Comparison of ENCODE assay signal across 8 cellular contexts in the genomic region with DNA sequence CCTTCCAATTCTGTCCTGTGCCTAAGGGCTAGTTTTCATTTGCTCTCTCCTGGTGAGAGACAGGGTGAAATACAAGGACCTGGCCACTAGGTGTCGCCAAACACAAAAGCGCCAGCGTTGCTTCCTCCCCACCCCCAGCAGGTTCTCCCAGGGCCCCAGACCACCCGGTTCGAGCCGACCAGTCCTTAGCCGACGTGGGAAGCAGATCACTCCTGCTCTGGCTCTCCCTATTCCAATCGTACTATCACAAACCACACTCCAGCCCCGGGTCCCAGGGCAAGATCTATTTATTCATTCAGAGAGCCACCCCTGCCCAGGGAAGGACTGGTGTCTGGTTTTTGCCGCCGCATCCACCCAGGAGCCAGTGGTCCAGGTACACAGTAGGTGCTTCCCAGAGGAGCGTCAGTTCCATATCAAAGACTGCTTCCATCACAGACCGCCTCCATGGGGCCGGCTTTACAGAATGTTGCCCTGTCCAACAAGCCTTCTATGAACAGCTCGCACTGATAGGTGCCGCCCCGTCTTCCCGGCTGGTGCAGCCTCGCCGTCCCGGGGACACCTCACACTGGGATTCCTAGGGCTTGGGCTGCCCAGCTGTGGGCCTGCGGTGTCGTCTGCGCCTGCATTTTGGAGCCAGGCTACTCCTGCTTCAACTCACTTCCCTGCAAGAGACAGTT. TPM values are rescaled to one million over a fixed set of nuclear protein-coding genes. Genes with fewer than 3 reads are reported as not detected.
DNase-seq lines count a peak whose midpoint lies in the region; ATAC-seq and TF ChIP-seq lines count a peak whose summit lies in the region.

No MANE protein-coding gene starts in this region.

- H2AFZ ChIP-seq in PC-3 (ENCODE audit: low read length) = no peak overlapping the region

- no peaks in the 10 kb centered on the region for H4K20me1 ChIP-seq in PC-3 (ENCODE audit: low read length)

- peaks cover 8% of the 10 kb centered on the region; the same call in 1 of the 2 replicates for H3K4me1 ChIP-seq in HUES64 (ENCODE audit: insufficient read depth, low read length)
- H3K4me1 ChIP-seq in PC-3 (ENCODE audit: insufficient read depth, low read length) = peaks cover 30% of the 10 kb centered on the region

- H3K9me2 ChIP-seq in PC-3 (replicated peaks; ENCODE audit: low read length) = no peaks in the 10 kb centered on the region

- ATAC-seq in PC-3 (peak; percentile 49), natural killer cell (peak; percentile 82 to 99 (median 98)), GM19324 (IDR thresholded peaks at IDR 0.05; ENCODE audit: low FRiP score, unreplicated experiment) (no peak)

- H3K36me3 Mint-ChIP-seq in natural killer cell = no peaks in the 10 kb centered on the region

- no peaks in the 10 kb centered on the region for H3F3A ChIP-seq in PC-3 (ENCODE audit: low read length, unreplicated experiment)

- no peak overlapping the region for H3K27ac ChIP-seq in HUES64 (ENCODE audit: low read depth, low read length)
- no peak overlapping the region for H3K27ac ChIP-seq in PC-3 (ENCODE audit: low read length)

- H3K9me3 Mint-ChIP-seq in natural killer cell = no peaks in the 10 kb centered on the region

- H3K36me3 ChIP-seq in HUES64 (ENCODE audit: insufficient read depth, low read length) = no peaks in the 10 kb centered on the region
- no peaks in the 10 kb centered on the region for H3K36me3 ChIP-seq in PC-3 (ENCODE audit: low read depth, low read length)

- H3K4me1 Mint-ChIP-seq in natural killer cell = peaks cover 10 to 12% of the 10 kb centered on the region in 2 donors

- WGBS in HUES64 = 43% methylated on average over 25 of the region's 25 CpGs

- TF ChIP-seq CTCF in PC-3 (conservative IDR thresholded peaks at IDR 0.05; ENCODE audit: low read depth, low read length) (peak; percentile 95), fibroblast of mammary gland (conservative IDR thresholded peaks at IDR 0.05; ENCODE audit: control insufficient read depth, insufficient read depth, low read depth, low read length) (peak; percentile 94), natural killer cell (IDR thresholded peaks at IDR 0.05) (peak; percentile 93)

- no peak overlapping the region for H3K9ac ChIP-seq in HUES64 (ENCODE audit: low read depth, low read length)
- no peak overlapping the region for H3K9ac ChIP-seq in PC-3 (ENCODE audit: low read length)

- no peaks in the 10 kb centered on the region for H3K79me2 ChIP-seq in PC-3 (ENCODE audit: low read length)

- CTCF ChIA-PET in PC-3 (lab: Charles Lee) = interaction anchor here (0.5 to 1.0 kb wide), 4 partner anchors 38 to 88 kb away, joined by 3 to 9 read pairs (median 5); a partner anchor contains a TSS

- no peaks in the 10 kb centered on the region for H3K27me3 Mint-ChIP-seq in natural killer cell (ENCODE audit: low read depth in 2 of 2)

- BruUV-seq in PC-3 (replicated peaks; lab: Mats Ljungman, UMichigan) = no TSS peak

- DNase-seq in ELF-1 (ENCODE audit: low read depth, low spot score) = peak; percentile 96
- peak; percentile 81 for DNase-seq in PC-3
- DNase-seq in activated T-cell treated with anti-CD3 and anti-CD28 coated beads, Interleukin-2, amount 50 U/mL, for 48 hours = peak; percentile 82 to 85
- peak; percentile 68 for DNase-seq in fibroblast of mammary gland (ENCODE audit: low read depth)
- peak; percentile 63 for DNase-seq in natural killer cell
- DNase-seq in stimulated activated naive CD4-positive, alpha-beta T cell (lab: John Stamatoyannopoulos, UW) = peak; percentile 48 to 79 (median 64)

- H3K9me3 ChIP-seq in HUES64 (ENCODE audit: insufficient read depth, low read depth, low read length) = no peaks in the 10 kb centered on the region
- H3K9me3 ChIP-seq in PC-3 (ENCODE audit: low read length) = no peaks in the 10 kb centered on the region

- no peak overlapping the region for H3K27ac Mint-ChIP-seq in natural killer cell

- H3K4me3 ChIP-seq in HUES64 (ENCODE audit: low read length) (peak overlapping the region; percentile 32), PC-3 (ENCODE audit: low read length) (no peak overlapping the region), fibroblast of mammary gland (ENCODE audit: control insufficient read depth, low read depth, low read length) (no peak overlapping the region)

- H3K27me3 ChIP-seq in HUES64 (ENCODE audit: insufficient read depth, low read length) (no peaks in the 10 kb centered on the region), PC-3 (ENCODE audit: low read length) (no peaks in the 10 kb centered on the region)

- H3K4me2 ChIP-seq in PC-3 (ENCODE audit: low read length) = no peak overlapping the region

- intact Hi-C loops in PC-3 (cut with micrococcal nuclease) (loop anchor here (1.0 to 5.0 kb wide), 3 partner anchors 39 to 157 kb away; a partner anchor contains a TSS), natural killer cell (cut with micrococcal nuclease) (loop anchor here (1.0 to 2.0 kb wide), 3 partner anchors 67 to 554 kb away; a partner anchor contains a TSS)

- POLR2A ChIA-PET in PC-3 (lab: Charles Lee; ENCODE audit: unreplicated experiment) = no interaction called here

- no peak overlapping the region for H3K4me3 Mint-ChIP-seq in natural killer cell

RNA-seq across cellular contexts. Expression of a gene that starts 35.0 kb away (rescaled TPM):
- 45.4 TPM for polyA plus RNA-seq in HUES64 (2013, experiment 1 of 2)
- 57.3 TPM for polyA plus RNA-seq in HUES64 (2013, experiment 2 of 2)
- total RNA-seq in PC-3 (2014; rRNA removed) (78.1 and 102 TPM in 2 replicates), natural killer cell (10 to 100 TPM; 26.4 to 31.0 (median 29.8) TPM)

RNA-seq across cellular contexts. Expression of a gene that starts 51.3 kb away (rescaled TPM):
- 49.3 TPM for polyA plus RNA-seq in HUES64 (2013, experiment 1 of 2)
- 62.1 TPM for polyA plus RNA-seq in HUES64 (2013, experiment 2 of 2)
- 98.3 and 117 TPM in 2 replicates for total RNA-seq in PC-3 (2014; rRNA removed)
- total RNA-seq in natural killer cell = 100 to 1,000 TPM in 1 of 3 donors, 10 to 100 TPM in 2; 83.1 to 114 (median 94.5) TPM
